8 cellular contexts compared by ENCODE assay signal in the genomic region with DNA sequence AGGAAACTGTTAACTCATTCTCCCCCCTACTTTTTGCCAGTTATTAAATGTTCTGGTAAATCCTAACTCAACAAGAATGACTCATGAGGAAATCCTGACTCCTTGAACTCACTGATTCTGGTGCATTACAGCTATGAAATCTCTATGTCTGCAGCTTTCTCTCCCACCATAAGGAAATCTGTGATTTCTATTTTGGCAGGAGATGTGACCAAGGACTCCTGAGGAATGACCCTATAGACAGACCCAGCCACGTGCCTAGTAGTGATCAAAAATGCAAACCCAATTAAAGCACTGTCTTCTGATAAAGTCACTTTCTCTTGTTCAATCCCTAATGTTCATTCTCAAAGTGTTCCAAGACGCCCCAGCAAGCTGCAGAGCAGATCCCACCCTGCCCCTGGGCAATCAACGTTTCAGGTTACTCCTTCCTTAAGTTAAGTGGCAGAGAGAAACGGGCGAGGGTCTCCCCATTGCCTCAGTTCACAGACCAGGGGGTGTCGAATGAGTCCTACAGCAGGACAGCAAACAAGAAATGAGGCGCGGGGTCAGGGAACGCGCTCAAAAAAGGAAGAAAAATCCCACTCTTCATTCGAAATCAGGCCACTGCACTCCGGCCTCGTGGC. TPM values are rescaled to one million over a fixed set of nuclear protein-coding genes. Genes with fewer than 3 reads are reported as not detected.
DNase-seq lines count a peak whose midpoint lies in the region; ATAC-seq and TF ChIP-seq lines count a peak whose summit lies in the region.

No MANE protein-coding gene starts in this region.

- intact Hi-C loops in activated CD8-positive, alpha-beta T cell treated with anti-CD3 and anti-CD28 coated beads for 36 hours (cut with micrococcal nuclease): loop anchor here (5.0 to 10.0 kb wide), 3 partner anchors 173 to 314 kb away; a partner anchor contains a TSS
- intact Hi-C loops in psoas muscle (cut with DNase I): loop anchor here (5.0 to 10.0 kb wide), 3 partner anchors 204 to 314 kb away; a partner anchor contains a TSS

- no peaks in the 10 kb centered on the region for H3K27me3 ChIP-seq in psoas muscle (ENCODE audit: insufficient read depth in 3 of 3, low read length in 2 of 3)

- H3K4me3 ChIP-seq in AG10803 (ENCODE audit: low read length): peak overlapping the region; percentile 94
- H3K4me3 ChIP-seq in HEK293 (ENCODE audit: low read depth, low read length): peak overlapping the region; percentile 86
- H3K4me3 ChIP-seq in psoas muscle: peak overlapping the region; percentile 78

- ATAC-seq in activated CD8-positive, alpha-beta T cell treated with anti-CD3 and anti-CD28 coated beads for 36 hours: no peak
- no peak for ATAC-seq in psoas muscle
- no peak for ATAC-seq in HG03521 (IDR thresholded peaks at IDR 0.05; ENCODE audit: unreplicated experiment)
- ATAC-seq in HG03196 (IDR thresholded peaks at IDR 0.05; ENCODE audit: unreplicated experiment): no peak
- ATAC-seq in GM19397 (IDR thresholded peaks at IDR 0.05; ENCODE audit: unreplicated experiment): no peak

- POLR2A ChIA-PET in HEK293 (lab: Yijun Ruan, JAX): interaction anchor here (2.4 kb wide), 1 partner anchor 251 kb away, joined by 14 read pairs; a partner anchor contains a TSS
- POLR2A ChIA-PET in activated CD8-positive, alpha-beta T cell treated with anti-CD3 and anti-CD28 coated beads for 36 hours (lab: Charles Lee): interaction anchor here (0.7 to 2.2 kb wide), 2 partner anchors 67 to 251 kb away, joined by 3 to 7 read pairs; a partner anchor contains a TSS

- H3K36me3 Mint-ChIP-seq in activated CD8-positive, alpha-beta T cell treated with anti-CD3 and anti-CD28 coated beads for 36 hours (ENCODE audit: low read depth): peaks cover 7% of the 10 kb centered on the region

- peak overlapping the region; percentile 89 for H3K4me3 Mint-ChIP-seq in activated CD8-positive, alpha-beta T cell treated with anti-CD3 and anti-CD28 coated beads for 36 hours

- peak; percentile 20 for DNase-seq in AG10803 (ENCODE audit: low read depth)
- no peak for DNase-seq in activated CD8-positive, alpha-beta T cell treated with anti-CD3 and anti-CD28 coated beads for 36 hours
- DNase-seq in glomerular endothelial cell (ENCODE audit: extremely low read depth, low read depth, low spot score): peak; percentile 81
- no peak for DNase-seq in psoas muscle

- WGBS in psoas muscle, 3 donors: 5 to 9% (median 6%) methylated on average over 10 to 13 of the region's 13 CpGs

- H3K27me3 Mint-ChIP-seq in activated CD8-positive, alpha-beta T cell treated with anti-CD3 and anti-CD28 coated beads for 36 hours: peaks cover 1% of the 10 kb centered on the region

- H3K27ac ChIP-seq in HEK293 (ENCODE audit: extremely low read depth, low read depth, low read length): peak overlapping the region; percentile 18; the same call in 1 of the 2 replicates
- peak overlapping the region; percentile 66 for H3K27ac ChIP-seq in psoas muscle

- no peaks in the 10 kb centered on the region for H3K9me3 Mint-ChIP-seq in activated CD8-positive, alpha-beta T cell treated with anti-CD3 and anti-CD28 coated beads for 36 hours

- H3K4me1 Mint-ChIP-seq in activated CD8-positive, alpha-beta T cell treated with anti-CD3 and anti-CD28 coated beads for 36 hours (ENCODE audit: low read depth): peaks cover 29% of the 10 kb centered on the region

- H3K36me3 ChIP-seq in HEK293 (ENCODE audit: control insufficient read depth in 2 of 2, insufficient read depth in 1 of 2, low read length in 2 of 2) (peaks cover 0 to 19% of the 10 kb centered on the region in 2 experiments; a peak in 1 of 3 replicates), psoas muscle (ENCODE audit: insufficient read depth in 1 of 2, low read depth in 1 of 2) (peaks cover 0 to 12% of the 10 kb centered on the region in 2 donors)

- H3K4me1 ChIP-seq in HEK293 (ENCODE audit: control insufficient read depth, insufficient read depth, low read length): 0 out of 2 replicates have a peak, but pooled peaks cover 5% of the 10 kb centered on the region
- peaks cover 14% of the 10 kb centered on the region for H3K4me1 ChIP-seq in psoas muscle

- H3K27ac Mint-ChIP-seq in activated CD8-positive, alpha-beta T cell treated with anti-CD3 and anti-CD28 coated beads for 36 hours: peak overlapping the region; percentile 72

- H3K9me3 ChIP-seq in HEK293 (ENCODE audit: control insufficient read depth, insufficient read depth, low read depth, low read length): no peaks in the 10 kb centered on the region
- H3K9me3 ChIP-seq in psoas muscle: no peaks in the 10 kb centered on the region

- TF ChIP-seq CTCF in AG10803 (conservative IDR thresholded peaks at IDR 0.05; ENCODE audit: low read length) (no peak), HEK293 (tag by site-specific recombination; IDR thresholded peaks at IDR 0.05) (no peak), psoas muscle (IDR thresholded peaks at IDR 0.05) (no peak)
- no peak for TF ChIP-seq CTCF in activated CD8-positive, alpha-beta T cell treated with anti-CD3 and anti-CD28 coated beads for 36 hours (IDR thresholded peaks at IDR 0.05)

- CTCF ChIA-PET in HEK293 (lab: Yijun Ruan, JAX): interaction anchor here (0.5 to 3.8 kb wide), 9 partner anchors 19 to 347 kb away, joined by 3 to 56 read pairs (median 3); no protein-coding TSS in a partner anchor
- CTCF ChIA-PET in activated CD8-positive, alpha-beta T cell treated with anti-CD3 and anti-CD28 coated beads for 36 hours (lab: Charles Lee): interaction anchor here (1.0 to 3.8 kb wide), 10 partner anchors 11 to 334 kb away, joined by 3 to 41 read pairs (median 6); a partner anchor contains a TSS

TF ChIP-seq in HEK293, 187 proteins besides CTCF, POLR2A, EP300 and RAD21 (continues in another document):
- TF ChIP-seq, protein P1, sequence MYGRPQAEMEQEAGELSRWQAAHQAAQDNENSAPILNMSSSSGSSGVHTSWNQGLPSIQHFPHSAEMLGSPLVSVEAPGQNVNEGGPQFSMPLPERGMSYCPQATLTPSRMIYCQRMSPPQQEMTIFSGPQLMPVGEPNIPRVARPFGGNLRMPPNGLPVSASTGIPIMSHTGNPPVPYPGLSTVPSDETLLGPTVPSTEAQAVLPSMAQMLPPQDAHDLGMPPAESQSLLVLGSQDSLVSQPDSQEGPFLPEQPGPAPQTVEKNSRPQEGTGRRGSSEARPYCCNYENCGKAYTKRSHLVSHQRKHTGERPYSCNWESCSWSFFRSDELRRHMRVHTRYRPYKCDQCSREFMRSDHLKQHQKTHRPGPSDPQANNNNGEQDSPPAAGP (tag by site-specific recombination; IDR thresholded peaks at IDR 0.05): peak; percentile 42; the same call in 1 of the 2 replicates
- TF ChIP-seq MYNN (tag by site-specific recombination; IDR thresholded peaks at IDR 0.05; ENCODE audit: borderline replicate concordance): no peak
- TF ChIP-seq, protein P2, sequence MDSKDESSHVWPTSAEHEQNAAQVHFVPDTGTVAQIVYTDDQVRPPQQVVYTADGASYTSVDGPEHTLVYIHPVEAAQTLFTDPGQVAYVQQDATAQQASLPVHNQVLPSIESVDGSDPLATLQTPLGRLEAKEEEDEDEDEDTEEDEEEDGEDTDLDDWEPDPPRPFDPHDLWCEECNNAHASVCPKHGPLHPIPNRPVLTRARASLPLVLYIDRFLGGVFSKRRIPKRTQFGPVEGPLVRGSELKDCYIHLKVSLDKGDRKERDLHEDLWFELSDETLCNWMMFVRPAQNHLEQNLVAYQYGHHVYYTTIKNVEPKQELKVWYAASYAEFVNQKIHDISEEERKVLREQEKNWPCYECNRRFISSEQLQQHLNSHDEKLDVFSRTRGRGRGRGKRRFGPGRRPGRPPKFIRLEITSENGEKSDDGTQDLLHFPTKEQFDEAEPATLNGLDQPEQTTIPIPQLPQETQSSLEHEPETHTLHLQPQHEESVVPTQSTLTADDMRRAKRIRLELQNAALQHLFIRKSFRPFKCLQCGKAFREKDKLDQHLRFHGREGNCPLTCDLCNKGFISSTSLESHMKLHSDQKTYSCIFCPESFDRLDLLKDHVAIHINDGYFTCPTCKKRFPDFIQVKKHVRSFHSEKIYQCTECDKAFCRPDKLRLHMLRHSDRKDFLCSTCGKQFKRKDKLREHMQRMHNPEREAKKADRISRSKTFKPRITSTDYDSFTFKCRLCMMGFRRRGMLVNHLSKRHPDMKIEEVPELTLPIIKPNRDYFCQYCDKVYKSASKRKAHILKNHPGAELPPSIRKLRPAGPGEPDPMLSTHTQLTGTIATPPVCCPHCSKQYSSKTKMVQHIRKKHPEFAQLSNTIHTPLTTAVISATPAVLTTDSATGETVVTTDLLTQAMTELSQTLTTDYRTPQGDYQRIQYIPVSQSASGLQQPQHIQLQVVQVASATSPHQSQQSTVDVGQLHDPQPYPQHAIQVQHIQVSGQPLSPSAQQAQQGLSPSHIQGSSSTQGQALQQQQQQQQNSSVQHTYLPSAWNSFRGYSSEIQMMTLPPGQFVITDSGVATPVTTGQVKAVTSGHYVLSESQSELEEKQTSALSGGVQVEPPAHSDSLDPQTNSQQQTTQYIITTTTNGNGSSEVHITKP (tag by site-specific recombination; IDR thresholded peaks at IDR 0.05): no peak
- TF ChIP-seq GFI1B (tag by site-specific recombination; IDR thresholded peaks at IDR 0.05): peak; percentile 59; the same call in 1 of the 2 replicates
- no peak for TF ChIP-seq ZNF521 (tag by site-specific recombination; IDR thresholded peaks at IDR 0.05)
- peak; percentile 42; the same call in 1 of the 2 replicates for TF ChIP-seq ZBTB48 (tag by site-specific recombination; IDR thresholded peaks at IDR 0.05)
- no peak for TF ChIP-seq ZSCAN30 (tag by site-specific recombination; IDR thresholded peaks at IDR 0.05)
- TF ChIP-seq, protein P3, sequence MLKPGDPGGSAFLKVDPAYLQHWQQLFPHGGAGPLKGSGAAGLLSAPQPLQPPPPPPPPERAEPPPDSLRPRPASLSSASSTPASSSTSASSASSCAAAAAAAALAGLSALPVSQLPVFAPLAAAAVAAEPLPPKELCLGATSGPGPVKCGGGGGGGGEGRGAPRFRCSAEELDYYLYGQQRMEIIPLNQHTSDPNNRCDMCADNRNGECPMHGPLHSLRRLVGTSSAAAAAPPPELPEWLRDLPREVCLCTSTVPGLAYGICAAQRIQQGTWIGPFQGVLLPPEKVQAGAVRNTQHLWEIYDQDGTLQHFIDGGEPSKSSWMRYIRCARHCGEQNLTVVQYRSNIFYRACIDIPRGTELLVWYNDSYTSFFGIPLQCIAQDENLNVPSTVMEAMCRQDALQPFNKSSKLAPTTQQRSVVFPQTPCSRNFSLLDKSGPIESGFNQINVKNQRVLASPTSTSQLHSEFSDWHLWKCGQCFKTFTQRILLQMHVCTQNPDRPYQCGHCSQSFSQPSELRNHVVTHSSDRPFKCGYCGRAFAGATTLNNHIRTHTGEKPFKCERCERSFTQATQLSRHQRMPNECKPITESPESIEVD (tag by site-specific recombination; IDR thresholded peaks at IDR 0.05): no peak

RNA-seq across cellular contexts. Expression of a gene that starts 0.8 kb away (rescaled TPM):
- 1 to 10 TPM; 5.7 to 6.3 TPM for total RNA-seq in activated CD8-positive, alpha-beta T cell treated with anti-CD3 and anti-CD28 coated beads for 36 hours
- 2.9 and 7.3 TPM in 2 replicates for total RNA-seq in glomerular endothelial cell
- 1 to 10 TPM; 3.5 to 4.7 (median 3.8) TPM for total RNA-seq in psoas muscle
- 10 to 100 TPM in 1 of 3 donors, 1 to 10 TPM in 2; 1.9 to 47.6 (median 4.5) TPM for polyA plus RNA-seq in psoas muscle

Comparison
In these comparisons a context has a peak if more than half of its experiments do, and no peak if none do; other contexts are left out.
1. DNase-seq: peak in AG10803 (single experiment) and glomerular endothelial cell (single experiment); none in activated CD8-positive, alpha-beta T cell treated with anti-CD3 and anti-CD28 coated beads for 36 hours (single experiment) and psoas muscle (0 of 2).
2. Peak in every context shown above with its lines, with median percentiles within 50 percentile points of each other: H3K4me3 ChIP-seq.